Comparison of ENCODE assay signal across 10 cellular contexts in the genomic region with DNA sequence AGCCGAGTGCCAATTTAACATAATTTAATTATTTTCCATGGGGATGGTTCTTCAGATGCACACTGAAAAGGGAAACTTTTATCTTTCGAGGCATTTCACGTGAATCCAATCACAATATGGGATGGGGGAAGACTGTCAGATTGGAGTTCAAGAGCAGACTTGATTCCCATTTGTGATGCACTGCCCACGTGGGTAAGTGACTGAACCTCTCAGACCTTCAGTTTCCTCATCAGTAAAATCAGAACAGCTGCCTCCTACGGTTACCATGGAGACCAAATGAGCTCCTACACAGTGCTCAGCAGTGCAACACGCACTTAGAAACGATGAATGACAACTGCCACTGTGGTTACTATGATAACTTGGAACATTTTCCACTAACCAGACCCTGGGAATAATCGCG. TPM values are rescaled to one million over a fixed set of nuclear protein-coding genes. Genes with fewer than 3 reads are reported as not detected.
A peak's percentile ranks its signal among the peaks of the same experiment; 100 is the strongest.
DNase-seq lines count a peak whose midpoint lies in the region; ATAC-seq, FAIRE-seq and TF ChIP-seq lines count a peak whose summit lies in the region.
"Had no signal": no experiment of that assay in that cellular context is flagged by ENCODE, and none has a peak within 500 bp of the region (broad histone marks: within the 10 kb centered on the region; RNA-seq: fewer than 3 reads in every experiment).

No MANE protein-coding gene starts in this region.

- H3K4me2 ChIP-seq in K562 (ENCODE audit: insufficient read depth, low read length) = no peak overlapping the region
- H3K4me2 ChIP-seq: PC-9 had no signal

- H3K4me3 ChIP-seq in K562 = no peak overlapping the region
- H3K4me3 ChIP-seq: PC-9 had no signal

- H2AFZ ChIP-seq in K562 (ENCODE audit: low read depth, low read length) = no peak overlapping the region
- H2AFZ ChIP-seq: PC-9 had no signal

- POLR2A ChIA-PET in K562 (lab: Yijun Ruan, JAX) = no interaction called here

- no peak overlapping the region for H3K4me3 Mint-ChIP-seq in stimulated activated memory B cell treated with anti-CD40 and anti-IgM and Interleukin-4, amounts not matched to agents 10 μg/mL and 1 μg/mL and 100 μg/mL, for 72 hours
- H3K4me3 Mint-ChIP-seq in activated T-helper 2 cell treated with anti-CD3 and anti-CD28 coated beads, Interferon-gamma antibody, Interleukin-2, Interleukin-4, amounts not matched to agents 10 μg/mL and 5 μg/mL and 100 μg/mL, durations not matched to agents 14 hours and 24 hours and 36 hours (ENCODE audit: low read depth) = no peak overlapping the region
- H3K4me3 Mint-ChIP-seq: activated naive CD4-positive, alpha-beta T cell treated with anti-CD3 and anti-CD28 coated beads, Interleukin-2, amount 50 U/mL, for 24 hours had no signal

- H3K79me2 ChIP-seq in K562 (ENCODE audit: control insufficient read depth, insufficient read depth, low read length) = no peaks in the 10 kb centered on the region

- WGBS in K562 (ENCODE audit: insufficient coverage, low coverage, missing lambda C conversion rate) = 1% methylated on average over 9 of the region's 9 CpGs

- FAIRE-seq in K562 (lab: Jason Lieb, UNC) = no peak

- no peak overlapping the region for H3K27ac ChIP-seq in K562 (ENCODE audit: extremely low read depth, low read depth, low read length)
- H3K27ac ChIP-seq: PC-9 had no signal

- no peak for TF ChIP-seq POLR2A in K562 (conservative IDR thresholded peaks at IDR 0.05)

- no peaks in the 10 kb centered on the region for H3K27me3 Mint-ChIP-seq in stimulated activated memory B cell treated with anti-CD40 and anti-IgM and Interleukin-4, amounts not matched to agents 10 μg/mL and 1 μg/mL and 100 μg/mL, for 72 hours
- no peaks in the 10 kb centered on the region for H3K27me3 Mint-ChIP-seq in activated T-helper 2 cell treated with anti-CD3 and anti-CD28 coated beads, Interferon-gamma antibody, Interleukin-2, Interleukin-4, amounts not matched to agents 10 μg/mL and 5 μg/mL and 100 μg/mL, durations not matched to agents 14 hours and 24 hours and 36 hours (ENCODE audit: low read depth)
- H3K27me3 Mint-ChIP-seq: activated naive CD4-positive, alpha-beta T cell treated with anti-CD3 and anti-CD28 coated beads, Interleukin-2, amount 50 U/mL, for 24 hours had no signal

- CTCF ChIA-PET in K562 (lab: Yijun Ruan, JAX; ENCODE audit: low intra/inter-chr PET ratio) = no interaction called here

- no peak for TF ChIP-seq CTCF in K562 (IDR thresholded peaks at IDR 0.05 in 2 of 3, conservative IDR thresholded peaks at IDR 0.05 in 1 of 3; ENCODE audit: insufficient read depth in 2 of 3, low read depth in 1 of 3, low read length in 3 of 3)

- peak; percentile 12 for DNase-seq in activated CD8-positive, alpha-beta memory T cell treated with anti-CD3 and anti-CD28 coated beads, Interleukin-2, amount 50 U/mL, for 24 hours (ENCODE audit: extremely low read depth)
- DNase-seq in activated CD8-positive, alpha-beta memory T cell treated with anti-CD3 and anti-CD28 coated beads, Interleukin-2, amount 50 U/mL, for 4 hours = no peak
- DNase-seq in NCI-H1694 treated with DMSO at 0.1 percent for 48 hours (lab: John Stamatoyannopoulos, UW) (peak; percentile 25), K562 (ENCODE audit: extremely low read depth in 1 of 4, low spot score in 3 of 4) (no peak), DMS79 (lab: John Stamatoyannopoulos, UW) (no peak), RKO (ENCODE audit: low spot score) (no peak)
- DNase-seq in activated T-helper 2 cell treated with anti-CD3 and anti-CD28 coated beads, Interferon-gamma antibody, Interleukin-2, Interleukin-4, amounts not matched to agents 10 μg/mL and 5 μg/mL and 100 μg/mL, durations not matched to agents 14 hours and 24 hours and 36 hours (ENCODE audit: low spot score) = no peak
- DNase-seq: PC-9 had no signal

- no peaks in the 10 kb centered on the region for H3K36me3 Mint-ChIP-seq in stimulated activated memory B cell treated with anti-CD40 and anti-IgM and Interleukin-4, amounts not matched to agents 10 μg/mL and 1 μg/mL and 100 μg/mL, for 72 hours
- no peaks in the 10 kb centered on the region for H3K36me3 Mint-ChIP-seq in activated T-helper 2 cell treated with anti-CD3 and anti-CD28 coated beads, Interferon-gamma antibody, Interleukin-2, Interleukin-4, amounts not matched to agents 10 μg/mL and 5 μg/mL and 100 μg/mL, durations not matched to agents 14 hours and 24 hours and 36 hours (ENCODE audit: low read depth)
- H3K36me3 Mint-ChIP-seq: activated naive CD4-positive, alpha-beta T cell treated with anti-CD3 and anti-CD28 coated beads, Interleukin-2, amount 50 U/mL, for 24 hours had no signal

- H4K20me1 ChIP-seq in K562 (replicated peaks; ENCODE audit: control insufficient read depth, insufficient read depth, low read length) = peaks cover 12% of the 10 kb centered on the region; the same call in 1 of the 2 replicates

- H3K9me3 ChIP-seq in K562 (replicated peaks; ENCODE audit: control insufficient read depth, insufficient read depth, low read depth, low read length) = no peaks in the 10 kb centered on the region

- H3K27me3 ChIP-seq in K562 (ENCODE audit: control insufficient read depth in 2 of 2, insufficient read depth in 2 of 2, low read length in 2 of 2) = peaks cover 0 to 11% of the 10 kb centered on the region in 2 experiments; a peak in 1 of 5 replicates

- no peak overlapping the region for H3K9ac ChIP-seq in K562 (ENCODE audit: insufficient read depth in 1 of 2, low read depth in 2 of 2, low read length in 2 of 2)

- BruUV-seq in K562 (replicated peaks; lab: Mats Ljungman, UMichigan) = no TSS peak

- no peaks in the 10 kb centered on the region for H3K9me1 ChIP-seq in K562 (ENCODE audit: control insufficient read depth, insufficient read depth, low read length)

- intact Hi-C loops in K562 (cut with micrococcal nuclease) = no loop called here
- intact Hi-C loops in activated T-helper 2 cell treated with anti-CD3 and anti-CD28 coated beads, Interferon-gamma antibody, Interleukin-2, Interleukin-4, amounts not matched to agents 10 μg/mL and 5 μg/mL and 100 μg/mL, durations not matched to agents 14 hours and 24 hours and 36 hours (cut with micrococcal nuclease) = no loop called here

- peaks cover 54% of the 10 kb centered on the region for H3K4me1 Mint-ChIP-seq in stimulated activated memory B cell treated with anti-CD40 and anti-IgM and Interleukin-4, amounts not matched to agents 10 μg/mL and 1 μg/mL and 100 μg/mL, for 72 hours
- H3K4me1 Mint-ChIP-seq in activated T-helper 2 cell treated with anti-CD3 and anti-CD28 coated beads, Interferon-gamma antibody, Interleukin-2, Interleukin-4, amounts not matched to agents 10 μg/mL and 5 μg/mL and 100 μg/mL, durations not matched to agents 14 hours and 24 hours and 36 hours (ENCODE audit: low read depth) = peaks cover 14% of the 10 kb centered on the region

- TF ChIP-seq RAD21 in K562 (CRISPR knock-in tag; conservative IDR thresholded peaks at IDR 0.05 in 1 of 2, IDR thresholded peaks at IDR 0.05 in 1 of 2) = no peak

- no peaks in the 10 kb centered on the region for H3K36me3 ChIP-seq in K562 (ENCODE audit: control insufficient read depth, insufficient read depth, low read length)

- peak overlapping the region; percentile 37 for H3K27ac Mint-ChIP-seq in stimulated activated memory B cell treated with anti-CD40 and anti-IgM and Interleukin-4, amounts not matched to agents 10 μg/mL and 1 μg/mL and 100 μg/mL, for 72 hours
- H3K27ac Mint-ChIP-seq in activated T-helper 2 cell treated with anti-CD3 and anti-CD28 coated beads, Interferon-gamma antibody, Interleukin-2, Interleukin-4, amounts not matched to agents 10 μg/mL and 5 μg/mL and 100 μg/mL, durations not matched to agents 14 hours and 24 hours and 36 hours = no peak overlapping the region
- H3K27ac Mint-ChIP-seq: activated naive CD4-positive, alpha-beta T cell treated with anti-CD3 and anti-CD28 coated beads, Interleukin-2, amount 50 U/mL, for 24 hours had no signal

- in situ Hi-C loops in K562 (cut with MboI) = no loop called here

- no peak for ATAC-seq in K562
- peak; percentile 83 for ATAC-seq in stimulated activated memory B cell treated with anti-CD40 and anti-IgM and Interleukin-4, amounts not matched to agents 10 μg/mL and 1 μg/mL and 100 μg/mL, for 72 hours

- H3K9me3 Mint-ChIP-seq in stimulated activated memory B cell treated with anti-CD40 and anti-IgM and Interleukin-4, amounts not matched to agents 10 μg/mL and 1 μg/mL and 100 μg/mL, for 72 hours = no peaks in the 10 kb centered on the region
- no peaks in the 10 kb centered on the region for H3K9me3 Mint-ChIP-seq in activated T-helper 2 cell treated with anti-CD3 and anti-CD28 coated beads, Interferon-gamma antibody, Interleukin-2, Interleukin-4, amounts not matched to agents 10 μg/mL and 5 μg/mL and 100 μg/mL, durations not matched to agents 14 hours and 24 hours and 36 hours
- H3K9me3 Mint-ChIP-seq: activated naive CD4-positive, alpha-beta T cell treated with anti-CD3 and anti-CD28 coated beads, Interleukin-2, amount 50 U/mL, for 24 hours had no signal

- peaks cover 0 to 12% of the 10 kb centered on the region in 2 experiments; a peak in 3 of 5 replicates for H3K4me1 ChIP-seq in K562 (replicated peaks in 1 of 2; ENCODE audit: control insufficient read depth in 2 of 2, insufficient read depth in 2 of 2, low read length in 2 of 2)

- no peak for TF ChIP-seq EP300 in K562 (IDR thresholded peaks at IDR 0.05; ENCODE audit: low read length)

RNA-seq across cellular contexts. Expression of a gene that starts 21.7 kb away (rescaled TPM):
- total RNA-seq in K562 (2011; cell fraction: chromatin; rRNA removed; ENCODE audit: low replicate concordance) = 2.7 and 4.4 TPM in 2 replicates
- total RNA-seq in K562 (2011; cell fraction: nucleolus; rRNA removed) = 2.4 and 3.7 TPM in 2 replicates
- 2.3 and 3.2 TPM in 2 replicates for total RNA-seq in K562 (2011; cell fraction: nucleoplasm; rRNA removed)
- total RNA-seq in K562 (2014; rRNA removed) = 8.5 and 11.5 TPM in 2 replicates
- total RNA-seq in K562 (2014; rRNA removed; fragmentation: Illumina TruSeq; extraction: Trizol) = 3.0 TPM in 2 replicates
- 5.0 and 5.9 TPM in 2 replicates for total RNA-seq in K562 (2015; rRNA removed; fragmentation: Illumina TruSeq; extraction: Trizol)
- total RNA-seq in K562 (2021) = 11.7 and 12.1 TPM in 2 replicates
- 7.7 and 7.9 TPM in 2 replicates for polyA plus RNA-seq in K562 (2011; rRNA removed)
- 8.7 and 16.2 TPM in 2 replicates for polyA plus RNA-seq in K562 (2011; cell fraction: cytosol; rRNA removed)
- polyA plus RNA-seq in K562 (2011; cell fraction: nucleus; rRNA removed) = 9.8 and 13.3 TPM in 2 replicates
- polyA plus RNA-seq in K562 (2012) = 7.7 and 9.5 TPM in 2 replicates
- 6.4 and 8.3 TPM in 2 replicates for polyA plus RNA-seq in K562 (2014; fragmentation: Illumina TruSeq; extraction: Trizol)
- under 1 TPM; 0.24 to 0.46 TPM for polyA plus RNA-seq in K562 (2014; fragmentation: Nextera tagmentation; extraction: Ambion mirVana)
- polyA plus RNA-seq in K562 (2014; rRNA removed) = 8.1 and 12.1 TPM in 2 replicates
- polyA minus RNA-seq in K562 (2011; rRNA and poly(A)+ RNA removed) = 2.1 and 4.3 TPM in 2 replicates
- 6.1 and 6.6 TPM in 2 replicates for polyA minus RNA-seq in K562 (2011; cell fraction: cytosol; rRNA and poly(A)+ RNA removed)
- polyA minus RNA-seq in K562 (2011; cell fraction: nucleus; rRNA and poly(A)+ RNA removed) = 1.1 and 1.8 TPM in 2 replicates
- 39.5 and 45.2 TPM in 2 replicates for total RNA-seq in activated T-helper 2 cell treated with anti-CD3 and anti-CD28 coated beads, Interferon-gamma antibody, Interleukin-2, Interleukin-4, amounts not matched to agents 10 μg/mL and 5 μg/mL and 100 μg/mL, durations not matched to agents 14 hours and 24 hours and 36 hours

RNA-seq across cellular contexts. Expression of a gene that starts 55.2 kb away (rescaled TPM):
- total RNA-seq in K562 (2011; cell fraction: chromatin; rRNA removed; ENCODE audit: low replicate concordance) = 29.2 and 70.6 TPM in 2 replicates
- total RNA-seq in K562 (2011; cell fraction: nucleolus; rRNA removed) = 26.7 and 30.3 TPM in 2 replicates
- 33.5 and 52.8 TPM in 2 replicates for total RNA-seq in K562 (2011; cell fraction: nucleoplasm; rRNA removed)
- total RNA-seq in K562 (2014; rRNA removed) = 77.6 and 85.3 TPM in 2 replicates
- 55.3 and 62.0 TPM in 2 replicates for total RNA-seq in K562 (2014; rRNA removed; fragmentation: Illumina TruSeq; extraction: Trizol)
- 61.8 and 62.2 TPM in 2 replicates for total RNA-seq in K562 (2015; rRNA removed; fragmentation: Illumina TruSeq; extraction: Trizol)
- 83.7 and 84.2 TPM in 2 replicates for total RNA-seq in K562 (2021)
- polyA plus RNA-seq in K562 (2011; rRNA removed) = 21.8 and 29.3 TPM in 2 replicates
- 17.4 and 20.5 TPM in 2 replicates for polyA plus RNA-seq in K562 (2011; cell fraction: cytosol; rRNA removed)
- 16.0 and 30.2 TPM in 2 replicates for polyA plus RNA-seq in K562 (2011; cell fraction: nucleus; rRNA removed)
- 23.7 and 44.7 TPM in 2 replicates for polyA plus RNA-seq in K562 (2012)
- 44.8 and 57.5 TPM in 2 replicates for polyA plus RNA-seq in K562 (2014; fragmentation: Illumina TruSeq; extraction: Trizol)
- polyA plus RNA-seq in K562 (2014; fragmentation: Nextera tagmentation; extraction: Ambion mirVana) = 10 to 100 TPM; 23.8 to 25.9 TPM
- polyA plus RNA-seq in K562 (2014; rRNA removed) = 39.3 and 49.3 TPM in 2 replicates
- polyA minus RNA-seq in K562 (2011; rRNA and poly(A)+ RNA removed) = 43.2 and 54.9 TPM in 2 replicates
- polyA minus RNA-seq in K562 (2011; cell fraction: cytosol; rRNA and poly(A)+ RNA removed) = 17.9 and 19.7 TPM in 2 replicates
- polyA minus RNA-seq in K562 (2011; cell fraction: nucleus; rRNA and poly(A)+ RNA removed) = 22.3 and 30.1 TPM in 2 replicates
- total RNA-seq in activated T-helper 2 cell treated with anti-CD3 and anti-CD28 coated beads, Interferon-gamma antibody, Interleukin-2, Interleukin-4, amounts not matched to agents 10 μg/mL and 5 μg/mL and 100 μg/mL, durations not matched to agents 14 hours and 24 hours and 36 hours = 150 and 165 TPM in 2 replicates

Comparison
In these comparisons a context has a peak if more than half of its experiments do, and no peak if none do; other contexts are left out.
1. DNase-seq: peak in activated CD8-positive, alpha-beta memory T cell treated with anti-CD3 and anti-CD28 coated beads, Interleukin-2, amount 50 U/mL, for 24 hours (single experiment) and NCI-H1694 treated with DMSO at 0.1 percent for 48 hours (single experiment); none in activated CD8-positive, alpha-beta memory T cell treated with anti-CD3 and anti-CD28 coated beads, Interleukin-2, amount 50 U/mL, for 4 hours (single experiment), K562 (0 of 4), DMS79 (single experiment), activated T-helper 2 cell treated with anti-CD3 and anti-CD28 coated beads, Interferon-gamma antibody, Interleukin-2, Interleukin-4, amounts not matched to agents 10 μg/mL and 5 μg/mL and 100 μg/mL, durations not matched to agents 14 hours and 24 hours and 36 hours (single experiment) and RKO (single experiment).